1 cellular context compared by ENCODE assay signal in genomic region chr11:74170694-74171629, GRCh38.
TF ChIP-seq lines count a peak whose summit lies in the region.

Gene C2CD3 (minus strand): TSS chr11:74171002. CDS start chr11:74170792, 210 bp downstream.
Gene PPME1 (plus strand): TSS chr11:74171289. CDS start chr11:74171422, 133 bp downstream.

TF ChIP-seq in K562, 482 proteins besides CTCF, POLR2A, EP300 and RAD21 (continued from another document and continues in another):
- TF ChIP-seq ARID4B (CRISPR knock-in tag; IDR thresholded peaks at IDR 0.05), result peak; percentile 75
- TF ChIP-seq KDM4B (IDR thresholded peaks at IDR 0.05; ENCODE audit: borderline replicate concordance in 2 of 2, low read depth in 1 of 2), result no peak
- TF ChIP-seq HNRNPLL (IDR thresholded peaks at IDR 0.05; ENCODE audit: low read depth, low read length, poor library complexity, severe bottlenecking), result peak; percentile 98
- TF ChIP-seq EZH2 (IDR thresholded peaks at IDR 0.05; ENCODE audit: borderline replicate concordance, low read depth, low read length), result no peak
- peak; percentile 95 for TF ChIP-seq ZBTB40 (IDR thresholded peaks at IDR 0.05)
- no peak for TF ChIP-seq ZBTB40 (CRISPR knock-in tag; IDR thresholded peaks at IDR 0.05)
- peak; percentile 64 for TF ChIP-seq MBD2 (IDR thresholded peaks at IDR 0.05; ENCODE audit: borderline replicate concordance, low read depth)
- TF ChIP-seq TFAP4 (CRISPR knock-in tag; IDR thresholded peaks at IDR 0.05; ENCODE audit: borderline replicate concordance), result peak; percentile 92
- TF ChIP-seq C11orf30 (IDR thresholded peaks at IDR 0.05; ENCODE audit: low read depth), result peak; percentile 39; the same call in 1 of the 2 replicates
- TF ChIP-seq EP400 (IDR thresholded peaks at IDR 0.05), result peak; percentile 77
- TF ChIP-seq HCFC1 (IDR thresholded peaks at IDR 0.05; ENCODE audit: low read depth, low read length), result peak; percentile 95
- TF ChIP-seq BRD9 (IDR thresholded peaks at IDR 0.05; ENCODE audit: low read depth, partially characterized antibody), result no peak
- TF ChIP-seq PURB (CRISPR knock-in tag; IDR thresholded peaks at IDR 0.05; ENCODE audit: low read depth), result no peak
- peak; percentile 16 for TF ChIP-seq NCOA1 (IDR thresholded peaks at IDR 0.05; ENCODE audit: low read depth)
- TF ChIP-seq ETV6 (IDR thresholded peaks at IDR 0.05; ENCODE audit: borderline replicate concordance in 1 of 2, low read depth in 2 of 2, low read length in 1 of 2), result no peak
- TF ChIP-seq ETV6 (CRISPR knock-in tag; IDR thresholded peaks at IDR 0.05; ENCODE audit: borderline replicate concordance), result no peak
- no peak for TF ChIP-seq TCF15 (CRISPR knock-in tag; IDR thresholded peaks at IDR 0.05)
- no peak; a peak in 2 of 4 replicates for TF ChIP-seq TRIM24 (IDR thresholded peaks at IDR 0.05)
- peak; percentile 10 for TF ChIP-seq FOS (IDR thresholded peaks at IDR 0.05; ENCODE audit: extremely low read depth, insufficient read length)
- TF ChIP-seq MEIS2 (IDR thresholded peaks at IDR 0.05; ENCODE audit: partially characterized antibody), result peak; percentile 94
- peak; percentile 95 for TF ChIP-seq ETV5 (CRISPR knock-in tag; IDR thresholded peaks at IDR 0.05; ENCODE audit: low read depth)
- peak; percentile 98 for TF ChIP-seq GABPB1 (CRISPR knock-in tag; IDR thresholded peaks at IDR 0.05)
- peak; percentile 90 for TF ChIP-seq TBP (optimal IDR thresholded peaks at IDR 0.05; ENCODE audit: low read depth, low read length)
- TF ChIP-seq BHLHE40 (IDR thresholded peaks at IDR 0.05; ENCODE audit: low read length), result no peak
- peak; percentile 77 for TF ChIP-seq CBX1 (IDR thresholded peaks at IDR 0.05; ENCODE audit: low read depth)
- no peak for TF ChIP-seq RBM34 (IDR thresholded peaks at IDR 0.05; ENCODE audit: borderline replicate concordance, insufficient read depth, low read length)
- no peak for TF ChIP-seq YBX1 (IDR thresholded peaks at IDR 0.05)
- TF ChIP-seq RFX1 (IDR thresholded peaks at IDR 0.05), result peak; percentile 90
- TF ChIP-seq NBN (IDR thresholded peaks at IDR 0.05; ENCODE audit: low read depth), result no peak; the same call in 1 of the 2 replicates
- no peak for TF ChIP-seq ZFP91 (CRISPR knock-in tag; IDR thresholded peaks at IDR 0.05)
- peak; percentile 2; the same call in 1 of the 2 replicates for TF ChIP-seq EHMT2 (IDR thresholded peaks at IDR 0.05)
- TF ChIP-seq POLR2B (IDR thresholded peaks at IDR 0.05; ENCODE audit: low read depth, partially characterized antibody), result peak; percentile 83
- TF ChIP-seq JUND (IDR thresholded peaks at IDR 0.05; ENCODE audit: borderline replicate concordance, low read depth, low read length), result peak; percentile 63; the same call in 1 of the 2 replicates
- TF ChIP-seq JUND (tag; IDR thresholded peaks at IDR 0.05; ENCODE audit: borderline replicate concordance, low read depth, low read length), result no peak; the same call in 2 of the 3 replicates
- TF ChIP-seq CXXC5 (CRISPR knock-in tag; IDR thresholded peaks at IDR 0.05), result peak; percentile 82
- TF ChIP-seq SP1 (CRISPR knock-in tag; IDR thresholded peaks at IDR 0.05), result peak; percentile 90
- 0 out of 2 replicates have a peak, but pooled peaks have one; percentile 56 for TF ChIP-seq E2F5 (CRISPR knock-in tag; IDR thresholded peaks at IDR 0.05)
- peak; percentile 67 to 76; a peak in 3 of 4 replicates for TF ChIP-seq MNT (conservative IDR thresholded peaks at IDR 0.05)
- no peak for TF ChIP-seq PHB2 (IDR thresholded peaks at IDR 0.05; ENCODE audit: low read depth)
- TF ChIP-seq CREB3L1 (IDR thresholded peaks at IDR 0.05; ENCODE audit: borderline replicate concordance, low read depth), result peak; percentile 81
- 0 out of 2 replicates have a peak, but pooled peaks have one; percentile 33 for TF ChIP-seq GATAD2A (IDR thresholded peaks at IDR 0.05)
- peak; percentile 16; the same call in 1 of the 2 replicates for TF ChIP-seq KLF16 (IDR thresholded peaks at IDR 0.05)
